Comparison of ENCODE assay signal across 25 cellular contexts in genomic region chr2:196307775-196308174, GRCh38.
"Had no signal": no experiment of that assay in that cellular context is flagged by ENCODE, and none has a peak within 500 bp of the region (broad histone marks: within the 10 kb centered on the region; RNA-seq: fewer than 3 reads in every experiment).

No MANE protein-coding gene starts in this region.

- ATAC-seq: activated T-cell treated with anti-CD3 and anti-CD28 coated beads, Interleukin-2, amount 50 U/mL, for 4 hours; activated T-helper 17 cell treated with anti-CD3 and anti-CD28 coated beads, Interleukin-2, amount 50 U/mL, for 72 hours; PC-3; T-helper 17 cell; WTC11 had no signal

- H3K4me1 Mint-ChIP-seq: activated T-helper 17 cell treated with anti-CD3 and anti-CD28 coated beads, Interleukin-2, amount 50 U/mL, for 72 hours; brain; central memory CD8-positive, alpha-beta T cell had no signal

- H3K27ac Mint-ChIP-seq: activated CD4-positive, alpha-beta T cell treated with anti-CD3 and anti-CD28 coated beads, Interleukin-2, amount 10 ng/mL, durations not matched to agents 24 days and 14 days; activated naive CD4-positive, alpha-beta T cell treated with anti-CD3 and anti-CD28 coated beads for 36 hours; activated naive CD8-positive, alpha-beta T cell; activated T-helper 17 cell treated with anti-CD3 and anti-CD28 coated beads, Interleukin-2, amount 50 U/mL, for 72 hours; brain; T-helper 17 cell; WTC11 had no signal

- H3K4me3 Mint-ChIP-seq: activated CD4-positive, alpha-beta T cell treated with anti-CD3 and anti-CD28 coated beads, Interleukin-2, amount 10 ng/mL, durations not matched to agents 24 days and 14 days; activated naive CD4-positive, alpha-beta T cell treated with anti-CD3 and anti-CD28 coated beads for 36 hours; activated naive CD8-positive, alpha-beta T cell; activated T-cell treated with anti-CD3 and anti-CD28 coated beads, Interleukin-2, amount 50 U/mL, for 4 hours; activated T-helper 17 cell treated with anti-CD3 and anti-CD28 coated beads, Interleukin-2, amount 50 U/mL, for 72 hours; brain; central memory CD8-positive, alpha-beta T cell; T-helper 17 cell; WTC11 had no signal

- DNase-seq: activated CD4-positive, alpha-beta T cell treated with anti-CD3 and anti-CD28 coated beads for 1 hour; activated CD4-positive, alpha-beta T cell treated with anti-CD3 and anti-CD28 coated beads, Interleukin-2, amount 10 ng/mL, durations not matched to agents 24 days and 14 days; activated CD4-positive, alpha-beta T cell treated with anti-CD3 and anti-CD28 coated beads, Interleukin-2, amount 50 U/mL, for 48 hours; activated gamma-delta T cell; activated naive CD4-positive, alpha-beta T cell treated with anti-CD3 and anti-CD28 coated beads for 36 hours; activated T-cell treated with anti-CD3 and anti-CD28 coated beads, Interleukin-2, amount 50 U/mL, for 4 hours; amygdala; KG1; NCI-H1048; NCI-H146; NCI-H187 treated with DMSO at 0.1 percent for 48 hours; NCI-H2081 treated with DMSO at 0.1 percent for 48 hours; NCI-H2171; NCI-H345; NCI-H510A; NCI-H526 treated with DMSO at 0.1 percent for 48 hours; PC-3; SHP77 treated with DMSO at 0.1 percent for 48 hours; T-helper 17 cell; T-helper 9 cell had no signal

- H3K9me3 Mint-ChIP-seq: activated naive CD4-positive, alpha-beta T cell treated with anti-CD3 and anti-CD28 coated beads for 36 hours; activated T-cell treated with anti-CD3 and anti-CD28 coated beads, Interleukin-2, amount 50 U/mL, for 4 hours; activated T-helper 17 cell treated with anti-CD3 and anti-CD28 coated beads, Interleukin-2, amount 50 U/mL, for 72 hours; brain; central memory CD8-positive, alpha-beta T cell; WTC11 had no signal

- H3K36me3 Mint-ChIP-seq: activated naive CD8-positive, alpha-beta T cell; WTC11 had no signal

- H3K27me3 Mint-ChIP-seq: activated naive CD8-positive, alpha-beta T cell; activated T-helper 17 cell treated with anti-CD3 and anti-CD28 coated beads, Interleukin-2, amount 50 U/mL, for 72 hours; central memory CD8-positive, alpha-beta T cell had no signal
